8 cellular contexts compared by ENCODE assay signal in genomic region chr15:56887782-56888127, GRCh38.
DNase-seq lines count a peak whose midpoint lies in the region; ATAC-seq and TF ChIP-seq lines count a peak whose summit lies in the region.

No MANE protein-coding gene starts in this region.

- H3F3A ChIP-seq in SU-DHL-6 (ENCODE audit: insufficient read depth) = peaks cover 12% of the 10 kb centered on the region

- ATAC-seq in HG02763 (IDR thresholded peaks at IDR 0.05; ENCODE audit: unreplicated experiment) = no peak
- no peak for ATAC-seq in GM18867 (IDR thresholded peaks at IDR 0.05; ENCODE audit: unreplicated experiment)
- ATAC-seq in HG02981 (IDR thresholded peaks at IDR 0.05; ENCODE audit: unreplicated experiment) = no peak

- TF ChIP-seq CTCF in SU-DHL-6 (IDR thresholded peaks at IDR 0.05; ENCODE audit: insufficient read depth, low read length, poor library complexity, severe bottlenecking) = no peak
- TF ChIP-seq CTCF in fibroblast of pulmonary artery (IDR thresholded peaks at IDR 0.05; ENCODE audit: low read length, missing control alignments) = no peak

- H4K20me1 ChIP-seq in SU-DHL-6 (ENCODE audit: low read depth, low read length) = no peaks in the 10 kb centered on the region

- H3K9me2 ChIP-seq in SU-DHL-6 (replicated peaks; ENCODE audit: insufficient read depth, low read length) = no peaks in the 10 kb centered on the region

- H3K9ac ChIP-seq in SU-DHL-6 (ENCODE audit: low read length) (peak overlapping the region; percentile 79), rectal smooth muscle tissue (ENCODE audit: low read length) (peak overlapping the region; percentile 89)

- H3K36me3 ChIP-seq in SU-DHL-6 (ENCODE audit: low read length) (no peaks in the 10 kb centered on the region), rectal smooth muscle tissue (ENCODE audit: control insufficient read depth, insufficient read depth, low read length) (no peaks in the 10 kb centered on the region)

- peak overlapping the region; percentile 57 for H3K4me3 ChIP-seq in GM08714 (ENCODE audit: low read length)
- peak overlapping the region; percentile 65 for H3K4me3 ChIP-seq in SU-DHL-6 (ENCODE audit: insufficient read depth, low read length, poor library complexity, severe bottlenecking)
- H3K4me3 ChIP-seq in fibroblast of pulmonary artery (replicated peaks; ENCODE audit: low read depth, low read length) = peak overlapping the region; percentile 58
- peak overlapping the region; percentile 89 for H3K4me3 ChIP-seq in rectal smooth muscle tissue (ENCODE audit: low read length)

- H3K27ac ChIP-seq in SU-DHL-6 (ENCODE audit: low read depth, low read length) = no peak overlapping the region
- H3K27ac ChIP-seq in rectal smooth muscle tissue (ENCODE audit: low read depth, low read length) = peak overlapping the region; percentile 98

- H3K9me3 ChIP-seq in SU-DHL-6 (ENCODE audit: insufficient read depth, low read length) = no peaks in the 10 kb centered on the region

- no peak for DNase-seq in fibroblast of pulmonary artery (ENCODE audit: low read depth)
- no peak for DNase-seq in stimulated activated CD4-positive, alpha-beta T cell treated with anti-CD3 and anti-CD28 coated beads, Interleukin-4, amount 100 ng/mL, for 24 hours

- H3K4me1 ChIP-seq in rectal smooth muscle tissue (ENCODE audit: control insufficient read depth, insufficient read depth, low read length) = peaks cover 12% of the 10 kb centered on the region

- H3K27me3 ChIP-seq in SU-DHL-6 (ENCODE audit: low read length) (no peaks in the 10 kb centered on the region), rectal smooth muscle tissue (ENCODE audit: control insufficient read depth, insufficient read depth, low read length) (no peaks in the 10 kb centered on the region)

- peak overlapping the region; percentile 97 for H2AFZ ChIP-seq in SU-DHL-6 (ENCODE audit: low read depth, low read length, severe bottlenecking)

- peak overlapping the region; percentile 65 for H3K4me2 ChIP-seq in SU-DHL-6 (ENCODE audit: low read depth, low read length, poor library complexity, severe bottlenecking)

- H3K79me2 ChIP-seq in SU-DHL-6 (ENCODE audit: insufficient read depth, low read length) = no peaks in the 10 kb centered on the region
